In the genomic region with DNA sequence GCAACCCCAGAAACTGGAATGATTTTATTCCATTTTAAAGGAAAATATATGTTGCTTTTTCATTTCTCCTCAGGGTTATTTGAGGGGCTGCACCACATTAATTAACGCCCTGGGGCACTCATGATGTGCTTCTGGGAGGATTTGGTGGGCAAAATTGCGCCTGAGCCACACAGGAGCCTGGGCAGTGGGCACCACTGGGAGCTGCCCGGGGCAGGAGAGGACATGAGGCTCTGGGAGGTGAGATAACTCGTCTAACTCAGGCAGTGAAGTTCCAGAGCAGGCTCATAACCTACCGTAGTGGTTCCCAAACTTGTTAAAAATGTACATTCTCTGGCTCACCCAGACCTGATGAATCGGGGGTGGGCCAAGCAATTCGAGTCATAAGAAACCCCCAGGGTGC, we compare ENCODE assay signal across 23 cellular contexts.
"Had no signal": no experiment of that assay in that cellular context is flagged by ENCODE, and none has a peak within 500 bp of the region (broad histone marks: within the 10 kb centered on the region; RNA-seq: fewer than 3 reads in every experiment).

No MANE protein-coding gene starts in this region.

- DNase-seq: activated CD4-positive, alpha-beta T cell treated with anti-CD3 and anti-CD28 coated beads for 48 hours; activated CD4-positive, alpha-beta T cell treated with anti-CD3 and anti-CD28 coated beads, Interleukin-2, amount 50 U/mL, for 4 hours; activated CD4-positive, CD25-positive, alpha-beta regulatory T cell treated with anti-CD3 and anti-CD28 coated beads, Interleukin-2, amount 50 U/mL, for 72 hours; activated CD8-positive, alpha-beta memory T cell treated with anti-CD3 and anti-CD28 coated beads, Interleukin-2, amount 50 U/mL, for 48 hours; activated CD8-positive, alpha-beta T cell treated with anti-CD3 and anti-CD28 coated beads, Interleukin-2, amount 10 ng/mL, durations not matched to agents 7 days and 5 days; activated gamma-delta T cell; activated naive CD8-positive, alpha-beta T cell treated with anti-CD3 and anti-CD28 coated beads for 36 hours; activated T-cell treated with anti-CD3 and anti-CD28 coated beads, Interleukin-2, amount 50 U/mL, for 1 hour; brain microvascular endothelial cell; Karpas-422; MM.1S; NCI-H1105; NCI-H1436; NCI-H1694 treated with DMSO at 0.1 percent for 48 hours; NCI-H2029 treated with DMSO at 0.1 percent for 48 hours; NCI-H345; NCI-H510A; NCI-H526 treated with DMSO at 0.1 percent for 48 hours; NK-92 treated with Interleukin-12 subunit alpha and Interleukin-12 subunit beta, amount 100 ng/mL, for 24 hours; OCI-M1; RPMI8226; SHP77; SW 1271 had no signal
